19 cellular contexts compared by ENCODE assay signal in the genomic region with DNA sequence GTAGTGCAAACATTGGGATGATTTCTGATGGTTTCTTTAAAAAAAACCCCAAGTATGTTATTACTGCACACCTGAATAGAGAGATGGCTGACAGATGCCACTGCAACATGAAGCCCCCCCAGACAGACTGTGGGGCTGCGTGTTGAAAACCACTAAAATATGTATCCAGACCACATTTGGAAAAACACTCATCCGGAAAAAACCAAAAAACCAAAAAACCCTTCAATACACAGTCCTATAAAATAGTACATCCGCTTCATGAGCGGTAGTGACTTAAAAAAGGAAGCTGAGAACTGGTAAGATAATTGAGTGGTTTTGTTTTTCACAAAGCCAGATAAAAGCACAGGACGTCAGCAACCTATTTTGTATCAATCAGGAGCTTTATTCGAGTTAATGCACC. TPM values are rescaled to one million over a fixed set of nuclear protein-coding genes. Genes with fewer than 3 reads are reported as not detected.
DNase-seq lines count a peak whose midpoint lies in the region; ATAC-seq and TF ChIP-seq lines count a peak whose summit lies in the region.
"Had no signal": no experiment of that assay in that cellular context is flagged by ENCODE, and none has a peak within 500 bp of the region (broad histone marks: within the 10 kb centered on the region; RNA-seq: fewer than 3 reads in every experiment).

No MANE protein-coding gene starts in this region.

- peaks cover 73% of the 10 kb centered on the region for H3K4me1 Mint-ChIP-seq in activated naive CD4-positive, alpha-beta T cell treated with anti-CD3 and anti-CD28 coated beads, Interleukin-2, amount 50 U/mL, for 24 hours
- H3K4me1 Mint-ChIP-seq in endodermal cell, result no peaks in the 10 kb centered on the region

- peak overlapping the region in 3 of 4 donors; percentile 32 to 61 (median 53) for H3K27ac ChIP-seq in Peyer's patch
- no peak overlapping the region for H3K27ac ChIP-seq in esophagus muscularis mucosa (replicated peaks in 1 of 4)
- H3K27ac ChIP-seq in endodermal cell (ENCODE audit: low read depth, low read length), result no peak overlapping the region
- H3K27ac ChIP-seq: ascending aorta, coronary artery, esophagus squamous epithelium had no signal

- H3K36me3 Mint-ChIP-seq in activated naive CD4-positive, alpha-beta T cell treated with anti-CD3 and anti-CD28 coated beads, Interleukin-2, amount 50 U/mL, for 24 hours, result peaks cover 32% of the 10 kb centered on the region
- no peaks in the 10 kb centered on the region for H3K36me3 Mint-ChIP-seq in endodermal cell (ENCODE audit: low read depth)

- no peaks in the 10 kb centered on the region for H3K9me3 ChIP-seq in Peyer's patch
- H3K9me3 ChIP-seq in esophagus muscularis mucosa, result no peaks in the 10 kb centered on the region
- no peaks in the 10 kb centered on the region for H3K9me3 ChIP-seq in endodermal cell (ENCODE audit: control insufficient read depth, low read length)
- H3K9me3 ChIP-seq: ascending aorta, esophagus squamous epithelium, MG63, transverse colon had no signal

- 71% methylated on average over 6 of the region's 6 CpGs for WGBS in esophagus muscularis mucosa
- 92 to 100% methylated on average over 3 to 6 of the region's 6 CpGs for WGBS in endodermal cell (ENCODE audit: insufficient coverage in 1 of 2, insufficient read length in 1 of 2), 2 experiments

- TF ChIP-seq CTCF in Peyer's patch (IDR thresholded peaks at IDR 0.05) (no peak), esophagus muscularis mucosa (IDR thresholded peaks at IDR 0.05) (no peak), endodermal cell (conservative IDR thresholded peaks at IDR 0.05) (no peak)

- peaks cover 14% of the 10 kb centered on the region for H3K9me3 Mint-ChIP-seq in activated naive CD4-positive, alpha-beta T cell treated with anti-CD3 and anti-CD28 coated beads, Interleukin-2, amount 50 U/mL, for 24 hours
- no peaks in the 10 kb centered on the region for H3K9me3 Mint-ChIP-seq in endodermal cell

- no peaks in the 10 kb centered on the region for H3K36me3 ChIP-seq in Peyer's patch
- H3K36me3 ChIP-seq in esophagus muscularis mucosa, result no peaks in the 10 kb centered on the region
- no peaks in the 10 kb centered on the region for H3K36me3 ChIP-seq in endodermal cell (ENCODE audit: control insufficient read depth, insufficient read depth, low read length)
- H3K36me3 ChIP-seq: ascending aorta, esophagus squamous epithelium, heart right ventricle, MG63, transverse colon had no signal

- peak overlapping the region; percentile 97 for H3K27ac Mint-ChIP-seq in activated naive CD4-positive, alpha-beta T cell treated with anti-CD3 and anti-CD28 coated beads, Interleukin-2, amount 50 U/mL, for 24 hours
- H3K27ac Mint-ChIP-seq in endodermal cell, result no peak overlapping the region

- H3K27me3 Mint-ChIP-seq in activated naive CD4-positive, alpha-beta T cell treated with anti-CD3 and anti-CD28 coated beads, Interleukin-2, amount 50 U/mL, for 24 hours, result no peaks in the 10 kb centered on the region
- peaks cover 62% of the 10 kb centered on the region for H3K27me3 Mint-ChIP-seq in endodermal cell (ENCODE audit: insufficient read depth)

- intact Hi-C loops in esophagus muscularis mucosa (cut with DNase I), result no loop called here

- peak; percentile 12 for DNase-seq in activated naive CD4-positive, alpha-beta T cell treated with Interleukin-2 at 50 U/mL for 16 hours
- DNase-seq in activated naive CD4-positive, alpha-beta T cell (lab: John Stamatoyannopoulos, UW), result no peak
- DNase-seq in Peyer's patch (no peak), SKM-1 (lab: John Stamatoyannopoulos, UW; ENCODE audit: unreplicated experiment) (no peak), esophagus muscularis mucosa (ENCODE audit: extremely low spot score) (no peak), endodermal cell (no peak)
- DNase-seq in stimulated activated naive CD8-positive, alpha-beta T cell treated with anti-CD3 and anti-CD28 coated beads, Interleukin-15, Interleukin-2, amounts not matched to agents 100 U/mL and 50 U/mL, for 24 hours, result no peak
- DNase-seq: DMS79 treated with DMSO at 0.1 percent for 48 hours, esophagus squamous epithelium, heart right ventricle had no signal

- H3K4me1 ChIP-seq in Peyer's patch, result no peaks in the 10 kb centered on the region
- no peaks in the 10 kb centered on the region for H3K4me1 ChIP-seq in esophagus muscularis mucosa
- H3K4me1 ChIP-seq in endodermal cell (ENCODE audit: control insufficient read depth, insufficient read depth, low read length), result no peaks in the 10 kb centered on the region
- H3K4me1 ChIP-seq: ascending aorta, esophagus squamous epithelium, transverse colon had no signal

- peak overlapping the region; percentile 36 for H3K4me3 Mint-ChIP-seq in activated naive CD4-positive, alpha-beta T cell treated with anti-CD3 and anti-CD28 coated beads, Interleukin-2, amount 50 U/mL, for 24 hours
- no peak overlapping the region for H3K4me3 Mint-ChIP-seq in endodermal cell

- H3K27me3 ChIP-seq in Peyer's patch (no peaks in the 10 kb centered on the region), esophagus muscularis mucosa (peaks cover 0 to 53% (median 4%) of the 10 kb centered on the region in 4 donors), endodermal cell (ENCODE audit: control insufficient read depth, insufficient read depth, low read length, poor library complexity, severe bottlenecking) (peaks cover 17% of the 10 kb centered on the region)
- H3K27me3 ChIP-seq: ascending aorta had no signal

- peak; percentile 59 for ATAC-seq in stimulated activated naive CD8-positive, alpha-beta T cell treated with anti-CD3 and anti-CD28 coated beads, Interleukin-15, Interleukin-2, amounts not matched to agents 100 U/mL and 50 U/mL, for 24 hours
- ATAC-seq: heart right ventricle, SK-N-SH treated with all-trans-retinoic acid at 6 μM for 48 hours had no signal

- H3K4me3 ChIP-seq in Peyer's patch (no peak overlapping the region), esophagus muscularis mucosa (no peak overlapping the region), endodermal cell (ENCODE audit: low read length) (no peak overlapping the region)
- H3K4me3 ChIP-seq: ascending aorta, coronary artery, esophagus squamous epithelium, heart right ventricle, MG63, transverse colon had no signal

- no peak for TF ChIP-seq EP300 in esophagus muscularis mucosa (IDR thresholded peaks at IDR 0.05)

- TF ChIP-seq POLR2A in Peyer's patch (IDR thresholded peaks at IDR 0.05) (no peak), esophagus muscularis mucosa (IDR thresholded peaks at IDR 0.05; ENCODE audit: low read depth) (no peak)

- H3K9ac ChIP-seq in endodermal cell (ENCODE audit: extremely low read depth, low read length, poor library complexity, severe bottlenecking), result no peak overlapping the region

RNA-seq across cellular contexts. Expression of gene EDN3, which starts 47.1 kb away (rescaled TPM):
- total RNA-seq in Peyer's patch (100 to 1,000 TPM in 1 of 4 donors, 10 to 100 TPM in 2, 1 to 10 TPM in 1; 6.6 to 112 (median 63.9) TPM), esophagus muscularis mucosa (10 to 100 TPM in 3 of 4 donors, 1 to 10 TPM in 1; 3.7 to 18.0 (median 11.7) TPM), endodermal cell (not detected)
- 0.68 TPM for polyA plus RNA-seq in endodermal cell (2013, experiment 1 of 2)
- 0.87 TPM for polyA plus RNA-seq in endodermal cell (2013, experiment 2 of 2)
- total RNA-seq: activated CD8-positive, alpha-beta memory T cell treated with anti-CD3 and anti-CD28 coated beads for 36 hours; ascending aorta; OCI-LY7; posterior vena cava had no signal

Comparison
In these comparisons a context has a peak if more than half of its experiments do, and no peak if none do; other contexts are left out.
1. H3K27ac ChIP-seq: peak in Peyer's patch (3 of 4); none in esophagus muscularis mucosa (0 of 4) and endodermal cell (single experiment).
2. RNA of gene EDN3, which starts 47.1 kb away (total RNA-seq): 6.6 to 112 TPM in Peyer's patch and 3.7 to 18.0 TPM in esophagus muscularis mucosa; not detected in endodermal cell; every median in the first group is over 4 times any median in the second.